ENCODE assay signal across 23 cellular contexts in genomic region chr6:169082817-169083540, GRCh38.
"Had no signal": no experiment of that assay in that cellular context is flagged by ENCODE, and none has a peak within 500 bp of the region (broad histone marks: within the 10 kb centered on the region; RNA-seq: fewer than 3 reads in every experiment).

No MANE protein-coding gene starts in this region.

- H3K27me3 ChIP-seq: hepatocyte, pancreas had no signal

- H3K79me2 ChIP-seq: hepatocyte had no signal

- H3K4me1 Mint-ChIP-seq: activated naive CD8-positive, alpha-beta T cell treated with anti-CD3 and anti-CD28 coated beads, Interleukin-2, amount 10 ng/mL, durations not matched to agents 7 days and 5 days; immature natural killer cell; naive B cell; T-cell had no signal

- DNase-seq: activated CD8-positive, alpha-beta memory T cell treated with anti-CD3 and anti-CD28 coated beads, Interleukin-2, amount 50 U/mL, for 4 hours; activated naive CD4-positive, alpha-beta T cell treated with Interleukin-2 at 50 U/mL for 16 hours; activated naive CD8-positive, alpha-beta T cell treated with anti-CD3 and anti-CD28 coated beads, Interleukin-2, amount 10 ng/mL, durations not matched to agents 7 days and 5 days; activated T-cell treated with anti-CD3 and anti-CD28 coated beads, Interleukin-2, amount 50 U/mL, for 24 hours; amygdala; cerebellar nuclear complex; cortex of kidney; foreskin fibroblast; glutamatergic neuron; immature natural killer cell; lower lobe of right lung; naive B cell; pancreas; psoas muscle; right cardiac atrium; T-cell had no signal

- H3K4me1 ChIP-seq: lower lobe of right lung, pancreas, psoas muscle had no signal

- H3K27ac ChIP-seq: epithelial cell of prostate, hepatocyte, lower lobe of right lung, pancreas, psoas muscle, thoracic aorta had no signal

- H2AFZ ChIP-seq: hepatocyte had no signal

- ATAC-seq: left lobe of liver, lower lobe of right lung, pancreas, psoas muscle, right cardiac atrium, T-cell, WTC11 had no signal

- H3K27ac Mint-ChIP-seq: activated naive CD8-positive, alpha-beta T cell treated with anti-CD3 and anti-CD28 coated beads, Interleukin-2, amount 10 ng/mL, durations not matched to agents 7 days and 5 days; activated T-cell treated with anti-CD3 and anti-CD28 coated beads, Interleukin-2, amount 50 U/mL, for 24 hours; activated T-helper 2 cell treated with anti-CD3 and anti-CD28 coated beads, Interferon-gamma antibody, Interleukin-2, Interleukin-4, amounts not matched to agents 10 μg/mL and 5 μg/mL and 100 μg/mL, durations not matched to agents 14 hours and 24 hours and 36 hours; immature natural killer cell; naive B cell; T-cell; T-helper 2 cell treated with Interferon-gamma antibody and Interleukin-4, amounts not matched to agents 5 μg/mL and 100 μg/mL, for 36 hours; WTC11 had no signal

- H3K27me3 Mint-ChIP-seq: T-cell had no signal

- H3K36me3 Mint-ChIP-seq: activated naive CD8-positive, alpha-beta T cell treated with anti-CD3 and anti-CD28 coated beads, Interleukin-2, amount 10 ng/mL, durations not matched to agents 7 days and 5 days; immature natural killer cell; naive B cell; T-cell had no signal

- H3K4me2 ChIP-seq: hepatocyte had no signal

- H3K9me3 ChIP-seq: lower lobe of right lung, pancreas, psoas muscle, thoracic aorta had no signal

- H3K4me3 ChIP-seq: hepatocyte, lower lobe of right lung, pancreas, psoas muscle, thoracic aorta had no signal

- H3K4me3 Mint-ChIP-seq: activated naive CD8-positive, alpha-beta T cell treated with anti-CD3 and anti-CD28 coated beads, Interleukin-2, amount 10 ng/mL, durations not matched to agents 7 days and 5 days; activated T-cell treated with anti-CD3 and anti-CD28 coated beads, Interleukin-2, amount 50 U/mL, for 24 hours; immature natural killer cell; naive B cell; T-cell; T-helper 2 cell treated with Interferon-gamma antibody and Interleukin-4, amounts not matched to agents 5 μg/mL and 100 μg/mL, for 36 hours; WTC11 had no signal

- H3K36me3 ChIP-seq: lower lobe of right lung, pancreas, thoracic aorta had no signal

- H3K9me3 Mint-ChIP-seq: activated T-cell treated with anti-CD3 and anti-CD28 coated beads, Interleukin-2, amount 50 U/mL, for 24 hours; activated T-helper 2 cell treated with anti-CD3 and anti-CD28 coated beads, Interferon-gamma antibody, Interleukin-2, Interleukin-4, amounts not matched to agents 10 μg/mL and 5 μg/mL and 100 μg/mL, durations not matched to agents 14 hours and 24 hours and 36 hours; immature natural killer cell had no signal
